9 cellular contexts compared by ENCODE assay signal in the genomic region with DNA sequence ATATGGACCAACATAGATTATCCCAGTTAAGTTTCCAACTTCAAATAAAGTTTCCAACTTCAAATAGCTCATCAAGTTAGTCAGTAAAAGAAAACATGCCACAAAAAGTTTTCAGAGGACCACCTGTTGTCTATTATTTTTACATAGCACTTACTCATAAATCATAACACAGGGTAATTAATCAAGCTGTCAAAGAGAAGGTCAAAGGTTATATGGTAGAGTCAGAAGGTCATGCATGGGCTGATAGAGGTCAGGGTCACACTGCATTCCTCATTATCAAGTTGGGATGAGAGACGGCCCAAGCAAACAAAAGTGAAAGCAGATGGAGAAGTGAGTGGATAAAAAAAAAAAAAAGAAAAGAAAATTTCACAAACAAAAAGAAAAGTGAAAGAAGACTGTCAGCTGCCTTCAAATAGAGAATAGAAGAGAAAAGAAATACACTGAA.
DNase-seq lines count a peak whose midpoint lies in the region; ATAC-seq and TF ChIP-seq lines count a peak whose summit lies in the region.
"Had no signal": no experiment of that assay in that cellular context is flagged by ENCODE, and none has a peak within 500 bp of the region (broad histone marks: within the 10 kb centered on the region; RNA-seq: fewer than 3 reads in every experiment).

No MANE protein-coding gene starts in this region.

- H2AK9ac ChIP-seq in IMR-90 (replicated peaks; ENCODE audit: low read depth, low read length, poor library complexity), result no peak overlapping the region

- no TSS peak for BruUV-seq in IMR-90 (replicated peaks; lab: Mats Ljungman, UMichigan)

- no peak overlapping the region for H4K8ac ChIP-seq in IMR-90 (ENCODE audit: low read depth in 2 of 2, low read length in 2 of 2)

- H3K18ac ChIP-seq in IMR-90 (ENCODE audit: low read depth, low read length), result no peak overlapping the region

- H4K91ac ChIP-seq in IMR-90 (ENCODE audit: insufficient read depth, low read depth, low read length), result no peak overlapping the region

- H3K9me1 ChIP-seq in IMR-90 (ENCODE audit: insufficient read depth, low read length), result no peaks in the 10 kb centered on the region

- 0 out of 2 replicates have a peak overlapping the region, but pooled peaks have one; percentile 83 for H3K14ac ChIP-seq in IMR-90 (replicated peaks; ENCODE audit: low read depth, low read length)

- peak overlapping the region in 2 of 3 experiments; percentile 43 to 86 for H3K27ac Mint-ChIP-seq in nephron

- no CpG with 5 or more reads among the region's 1 CpG for WGBS in IMR-90 (ENCODE audit: extremely low coverage in 2 of 2, insufficient read length in 1 of 2), 2 experiments

- TF ChIP-seq RAD21 in IMR-90 (IDR thresholded peaks at IDR 0.05; ENCODE audit: low read length), result no peak

- intact Hi-C loops in IMR-90 (cut with micrococcal nuclease), result no loop called here

- H3K27me3 ChIP-seq in IMR-90 (ENCODE audit: control insufficient read depth, insufficient read depth, low read length), result no peaks in the 10 kb centered on the region
- no peaks in the 10 kb centered on the region for H3K27me3 ChIP-seq in brain microvascular endothelial cell (replicated peaks)

- no peaks in the 10 kb centered on the region for H3K9me3 Mint-ChIP-seq in nephron

- H3K36me3 ChIP-seq in IMR-90 (ENCODE audit: control insufficient read depth, insufficient read depth, low read length) (no peaks in the 10 kb centered on the region), brain microvascular endothelial cell (replicated peaks) (no peaks in the 10 kb centered on the region)

- H3K4me1 ChIP-seq in IMR-90 (ENCODE audit: control insufficient read depth, insufficient read depth, low read length), result no peaks in the 10 kb centered on the region

- peak overlapping the region; percentile 47 for H2BK5ac ChIP-seq in IMR-90 (ENCODE audit: low read depth, low read length, poor library complexity, severe bottlenecking)

- peak; percentile 21 for DNase-seq in IMR-90
- peak; percentile 13 for DNase-seq in brain microvascular endothelial cell
- DNase-seq: activated CD4-positive, alpha-beta T cell treated with anti-CD3 and anti-CD28 coated beads, Interleukin-2, amount 50 U/mL, for 1 hour; GDM1 had no signal

- in situ Hi-C loops in IMR-90 (cut with MboI; ENCODE audit: low sequenced_read_pairs), result no loop called here
- in situ Hi-C loops in brain microvascular endothelial cell (cut with HindIII; ENCODE audit: low pct_ligation_motif_present, low sequenced_read_pairs), result no loop called here

- TF ChIP-seq CTCF in IMR-90 (conservative IDR thresholded peaks at IDR 0.05; ENCODE audit: low read depth, low read length) (no peak), brain microvascular endothelial cell (IDR thresholded peaks at IDR 0.05; ENCODE audit: low read depth, low read length, missing control alignments) (no peak), nephron (IDR thresholded peaks at IDR 0.05; ENCODE audit: unreplicated experiment in 3 of 3) (no peak)

- no peaks in the 10 kb centered on the region for H4K20me1 ChIP-seq in IMR-90 (ENCODE audit: insufficient read depth, low read length)

- H3K23ac ChIP-seq in IMR-90 (ENCODE audit: low read depth, low read length), result no peak overlapping the region

- peaks cover 42% of the 10 kb centered on the region for H3K4me1 Mint-ChIP-seq in nephron

- POLR2A ChIA-PET in IMR-90 (lab: Charles Lee; ENCODE audit: unreplicated experiment), result no interaction called here

- H3K56ac ChIP-seq in IMR-90 (ENCODE audit: extremely low read depth, insufficient read depth, low read length), result no peak overlapping the region

- TF ChIP-seq POLR2A in IMR-90 (IDR thresholded peaks at IDR 0.05; ENCODE audit: low read depth, low read length), result no peak

- H3K79me1 ChIP-seq in IMR-90 (ENCODE audit: low read depth in 1 of 2, low read length in 2 of 2), result no peaks in the 10 kb centered on the region; a peak in 2 of 4 replicates

- H3K4me3 Mint-ChIP-seq in nephron, result peak overlapping the region in 1 of 3 experiments; percentile 13

- H2BK15ac ChIP-seq in IMR-90 (ENCODE audit: low read depth, low read length), result no peak overlapping the region

- H4K5ac ChIP-seq in IMR-90 (ENCODE audit: low read depth, low read length), result no peak overlapping the region

- no peak overlapping the region for H2BK120ac ChIP-seq in IMR-90 (ENCODE audit: low read depth, low read length)

- no peak overlapping the region for H2AFZ ChIP-seq in IMR-90 (replicated peaks; ENCODE audit: low read length, poor library complexity)

- H3K4me2 ChIP-seq in IMR-90 (ENCODE audit: low read depth, low read length), result peak overlapping the region; percentile 98

- H2BK20ac ChIP-seq in IMR-90 (ENCODE audit: low read depth, low read length), result no peak overlapping the region

- H3K27ac ChIP-seq in IMR-90 (ENCODE audit: insufficient read depth, low read length) (no peak overlapping the region), brain microvascular endothelial cell (no peak overlapping the region)

- dilution Hi-C loops in IMR-90 (cut with HindIII; ENCODE audit: low sequenced_read_pairs, unreplicated experiment), result no loop called here

- no peaks in the 10 kb centered on the region for H3K36me3 Mint-ChIP-seq in nephron (ENCODE audit: low read depth)

- no peaks in the 10 kb centered on the region for H3K27me3 Mint-ChIP-seq in nephron (ENCODE audit: low read depth)

- H3K9me3 ChIP-seq in IMR-90 (ENCODE audit: control insufficient read depth, insufficient read depth, low read length), result no peaks in the 10 kb centered on the region

- H3K4ac ChIP-seq in IMR-90 (ENCODE audit: low read depth, low read length), result no peak overlapping the region

- H2AK5ac ChIP-seq in IMR-90 (ENCODE audit: low read depth, low read length), result no peak overlapping the region

- CTCF ChIA-PET in IMR-90 (lab: Yijun Ruan, JAX), result interaction anchor here (0.6 to 1.6 kb wide), 6 partner anchors 8 to 856 kb away, joined by 3 to 7 read pairs (median 4); no protein-coding TSS in a partner anchor

- no peak overlapping the region for H3K9ac ChIP-seq in IMR-90 (ENCODE audit: low read depth, low read length)

- ATAC-seq in GM18511 (IDR thresholded peaks at IDR 0.05; ENCODE audit: unreplicated experiment), result peak; percentile 65
- ATAC-seq in IMR-90 (ENCODE audit: low read depth), result no peak
- ATAC-seq in HG03039 (IDR thresholded peaks at IDR 0.05; ENCODE audit: unreplicated experiment), result no peak
- ATAC-seq in HG03139 (IDR thresholded peaks at IDR 0.05; ENCODE audit: unreplicated experiment), result no peak
- no peak for ATAC-seq in HG03378 (IDR thresholded peaks at IDR 0.05; ENCODE audit: unreplicated experiment)

- peak overlapping the region; percentile 25; the same call in 1 of the 2 replicates for H3K4me3 ChIP-seq in IMR-90 (ENCODE audit: insufficient read depth, low read depth, low read length)
- H3K4me3 ChIP-seq in brain microvascular endothelial cell (ENCODE audit: low read depth, low read length), result no peak overlapping the region

TF ChIP-seq in IMR-90, 13 proteins besides CTCF, POLR2A, EP300 and RAD21:
- TF ChIP-seq MAZ (IDR thresholded peaks at IDR 0.05; ENCODE audit: borderline replicate concordance, low read depth, low read length) (no peak), CHD1 (IDR thresholded peaks at IDR 0.05; ENCODE audit: low read depth, low read length) (no peak), SMC3 (IDR thresholded peaks at IDR 0.05; ENCODE audit: low read depth, low read length) (no peak), RFX5 (IDR thresholded peaks at IDR 0.05; ENCODE audit: low read depth, low read length) (no peak)
- TF ChIP-seq, protein P1, sequence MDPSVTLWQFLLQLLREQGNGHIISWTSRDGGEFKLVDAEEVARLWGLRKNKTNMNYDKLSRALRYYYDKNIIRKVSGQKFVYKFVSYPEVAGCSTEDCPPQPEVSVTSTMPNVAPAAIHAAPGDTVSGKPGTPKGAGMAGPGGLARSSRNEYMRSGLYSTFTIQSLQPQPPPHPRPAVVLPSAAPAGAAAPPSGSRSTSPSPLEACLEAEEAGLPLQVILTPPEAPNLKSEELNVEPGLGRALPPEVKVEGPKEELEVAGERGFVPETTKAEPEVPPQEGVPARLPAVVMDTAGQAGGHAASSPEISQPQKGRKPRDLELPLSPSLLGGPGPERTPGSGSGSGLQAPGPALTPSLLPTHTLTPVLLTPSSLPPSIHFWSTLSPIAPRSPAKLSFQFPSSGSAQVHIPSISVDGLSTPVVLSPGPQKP (IDR thresholded peaks at IDR 0.05; ENCODE audit: borderline replicate concordance, low read depth, low read length), result no peak
